Comparison of ENCODE assay signal across 20 cellular contexts in genomic region chr19:16377521-16377920, GRCh38. TPM values are rescaled to one million over a fixed set of nuclear protein-coding genes. Genes with fewer than 3 reads are reported as not detected.
DNase-seq lines count a peak whose midpoint lies in the region; ATAC-seq and TF ChIP-seq lines count a peak whose summit lies in the region.
"Had no signal": no experiment of that assay in that cellular context is flagged by ENCODE, and none has a peak within 500 bp of the region (broad histone marks: within the 10 kb centered on the region; RNA-seq: fewer than 3 reads in every experiment).

No MANE protein-coding gene starts in this region.

- H3K9me3 Mint-ChIP-seq in stimulated activated memory B cell treated with anti-CD40 and anti-IgM and Interleukin-4, amounts not matched to agents 10 μg/mL and 1 μg/mL and 100 μg/mL, for 72 hours: no peaks in the 10 kb centered on the region
- H3K9me3 Mint-ChIP-seq: activated T-cell treated with anti-CD3 and anti-CD28 coated beads, Interleukin-2, amount 50 U/mL, for 24 hours had no signal

- ATAC-seq in Right ventricle myocardium superior (ENCODE audit: poor library complexity) (no peak), Right ventricle myocardium inferior (no peak), GM21381 (IDR thresholded peaks at IDR 0.05; ENCODE audit: unreplicated experiment) (no peak)
- no peak for ATAC-seq in stimulated activated memory B cell treated with anti-CD40 and anti-IgM and Interleukin-4, amounts not matched to agents 10 μg/mL and 1 μg/mL and 100 μg/mL, for 72 hours
- ATAC-seq: left lung had no signal

- peaks cover 72% of the 10 kb centered on the region for H3K4me1 Mint-ChIP-seq in stimulated activated memory B cell treated with anti-CD40 and anti-IgM and Interleukin-4, amounts not matched to agents 10 μg/mL and 1 μg/mL and 100 μg/mL, for 72 hours

- no peak for TF ChIP-seq EP300 in Ishikawa (IDR thresholded peaks at IDR 0.05; ENCODE audit: borderline replicate concordance)

- peaks cover 67% of the 10 kb centered on the region for H3K36me3 Mint-ChIP-seq in stimulated activated memory B cell treated with anti-CD40 and anti-IgM and Interleukin-4, amounts not matched to agents 10 μg/mL and 1 μg/mL and 100 μg/mL, for 72 hours

- DNase-seq in Right ventricle myocardium superior (peak; percentile 30), Right ventricle myocardium inferior (ENCODE audit: missing footprints) (no peak), myocyte (ENCODE audit: low read depth) (peak; percentile 85), cortex of kidney (lab: John Stamatoyannopoulos, UW) (no peak)
- DNase-seq: activated naive CD4-positive, alpha-beta T cell treated with Interleukin-2 at 50 U/mL for 16 hours; C1 segment of cervical spinal cord; colonic mucosa; foreskin keratinocyte; left lung; NCI-H2029 treated with DMSO at 0.1 percent for 48 hours; NCI-H2227 treated with DMSO at 0.1 percent for 48 hours; NCI-H526 treated with DMSO at 0.1 percent for 48 hours; PC-9; retina; SHP77 treated with DMSO at 0.1 percent for 48 hours had no signal

- no peaks in the 10 kb centered on the region for H3K27me3 Mint-ChIP-seq in stimulated activated memory B cell treated with anti-CD40 and anti-IgM and Interleukin-4, amounts not matched to agents 10 μg/mL and 1 μg/mL and 100 μg/mL, for 72 hours

- intact Hi-C loops in Right ventricle myocardium superior (cut with DNase I): no loop called here
- intact Hi-C loops in Right ventricle myocardium inferior (cut with DNase I): no loop called here

- H3K4me3 Mint-ChIP-seq in stimulated activated memory B cell treated with anti-CD40 and anti-IgM and Interleukin-4, amounts not matched to agents 10 μg/mL and 1 μg/mL and 100 μg/mL, for 72 hours: no peak overlapping the region
- H3K4me3 Mint-ChIP-seq: activated T-cell treated with anti-CD3 and anti-CD28 coated beads, Interleukin-2, amount 50 U/mL, for 24 hours had no signal

- no peak for TF ChIP-seq RAD21 in Ishikawa (IDR thresholded peaks at IDR 0.05; ENCODE audit: low read depth)

- H3K27ac Mint-ChIP-seq in stimulated activated memory B cell treated with anti-CD40 and anti-IgM and Interleukin-4, amounts not matched to agents 10 μg/mL and 1 μg/mL and 100 μg/mL, for 72 hours: peak overlapping the region; percentile 51
- H3K27ac Mint-ChIP-seq: activated T-cell treated with anti-CD3 and anti-CD28 coated beads, Interleukin-2, amount 50 U/mL, for 24 hours had no signal

TF ChIP-seq in Ishikawa, 13 proteins besides CTCF, POLR2A, EP300 and RAD21:
- TF ChIP-seq FOXM1 (IDR thresholded peaks at IDR 0.05; ENCODE audit: borderline replicate concordance, low read depth) (no peak), CEBPB (IDR thresholded peaks at IDR 0.05) (no peak), REST (IDR thresholded peaks at IDR 0.05; ENCODE audit: low read depth) (peak; percentile 47), YY1 (IDR thresholded peaks at IDR 0.05; ENCODE audit: low read depth) (no peak), CREB1 (IDR thresholded peaks at IDR 0.05; ENCODE audit: low read depth) (no peak), ZBTB7A (IDR thresholded peaks at IDR 0.05; ENCODE audit: low read depth) (no peak), EGR1 (IDR thresholded peaks at IDR 0.05) (no peak)

RNA-seq across cellular contexts. Expression of gene KLF2, which starts 52.9 kb away (rescaled TPM):
- total RNA-seq in Right ventricle myocardium superior (67.6 TPM), Right ventricle myocardium inferior (73.1 TPM), myocyte (9.2 and 13.7 TPM in 2 replicates)
- 27.8 TPM for polyA plus RNA-seq in myocyte (2012)
- polyA plus RNA-seq: K562 had no signal

Comparison
In these comparisons a context has a peak if more than half of its experiments do, and no peak if none do; other contexts are left out.
1. DNase-seq: peak in Right ventricle myocardium superior (single experiment) and myocyte (single experiment); none in Right ventricle myocardium inferior (single experiment) and cortex of kidney (single experiment).